In the genomic region with DNA sequence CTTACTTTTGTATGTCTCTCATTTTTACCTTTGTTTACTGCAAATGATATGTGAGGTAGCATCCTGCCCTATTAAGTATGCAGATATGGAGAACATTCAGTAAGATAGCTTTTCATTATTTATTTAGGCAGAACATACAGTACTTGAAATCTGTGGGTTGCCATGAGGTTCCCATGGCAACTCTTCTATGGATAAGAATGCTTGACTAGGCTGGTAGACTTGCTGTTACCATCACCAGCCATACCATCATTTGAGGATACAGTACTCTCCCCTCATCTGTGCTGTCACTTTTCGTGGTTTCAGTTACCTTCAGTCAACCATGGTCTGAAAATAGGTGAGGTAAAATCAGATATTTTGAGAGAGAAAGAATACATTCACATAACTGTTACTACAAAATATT, we compare ENCODE assay signal across 12 cellular contexts. TPM values are rescaled to one million over a fixed set of nuclear protein-coding genes. Genes with fewer than 3 reads are reported as not detected.
DNase-seq lines count a peak whose midpoint lies in the region; ATAC-seq lines count a peak whose summit lies in the region.
"Had no signal": no experiment of that assay in that cellular context is flagged by ENCODE, and none has a peak within 500 bp of the region (broad histone marks: within the 10 kb centered on the region; RNA-seq: fewer than 3 reads in every experiment).

No MANE protein-coding gene starts in this region.

- no peaks in the 10 kb centered on the region for H3K79me2 ChIP-seq in GM23248 (ENCODE audit: insufficient read depth)

- 90 to 94% methylated on average over 1 of the region's 1 CpG for WGBS in GM23248 (ENCODE audit: low coverage in 1 of 2, low lambda C conversion rate in 2 of 2, missing lambda C conversion rate in 2 of 2), 2 experiments

- H3K36me3 ChIP-seq in GM23248 (ENCODE audit: low read depth), result no peaks in the 10 kb centered on the region

- H3K27ac ChIP-seq in caudate nucleus (ENCODE audit: low read depth, low read length) (peak overlapping the region; percentile 27), GM23248 (no peak overlapping the region)

- no peak overlapping the region for H3K4me3 ChIP-seq in GM23248

- no peaks in the 10 kb centered on the region; the same call in 1 of the 2 replicates for H3F3A ChIP-seq in GM23248 (ENCODE audit: insufficient read depth)

- H3K9me2 ChIP-seq in GM23248 (ENCODE audit: insufficient read depth), result no peaks in the 10 kb centered on the region

- in situ Hi-C loops in GM23248 (cut with MboI), result no loop called here

- no peaks in the 10 kb centered on the region for H3K9me3 ChIP-seq in GM23248 (ENCODE audit: low read depth)

- H2AFZ ChIP-seq in GM23248, result no peak overlapping the region

- ATAC-seq in GM21529 (IDR thresholded peaks at IDR 0.05; ENCODE audit: unreplicated experiment), result peak; percentile 67
- ATAC-seq in HG03135 (IDR thresholded peaks at IDR 0.05; ENCODE audit: unreplicated experiment), result peak; percentile 68
- ATAC-seq: activated T-cell treated with anti-CD3 and anti-CD28 coated beads, Interleukin-2, amount 50 U/mL, for 4 hours had no signal

- no peak overlapping the region for H3K9ac ChIP-seq in GM23248

- DNase-seq in DMS153 (lab: John Stamatoyannopoulos, UW) (peak; percentile 5), DMS153 treated with DMSO at 0.1 percent for 48 hours (lab: John Stamatoyannopoulos, UW; ENCODE audit: unreplicated experiment) (no peak), caudate nucleus (lab: John Stamatoyannopoulos, UW) (peak in 4 of 61 donors; percentile 19 to 63 (median 26)), GM19240 (ENCODE audit: insufficient read length, low spot score) (no peak), GM23248 (no peak), mesenteric fat pad (ENCODE audit: low spot score) (no peak)
- DNase-seq: activated T-cell treated with anti-CD3 and anti-CD28 coated beads, Interleukin-2, amount 50 U/mL, for 4 hours; erythroblast; Karpas-422; stimulated activated CD4-positive, alpha-beta T cell treated with anti-CD3 and anti-CD28 coated beads, Interleukin-2, amount 100 ng/mL, for 48 hours had no signal

- H4K20me1 ChIP-seq in GM23248 (ENCODE audit: insufficient read depth), result no peaks in the 10 kb centered on the region

- H3K4me2 ChIP-seq in GM23248 (ENCODE audit: unreplicated experiment), result no peak overlapping the region

- no peaks in the 10 kb centered on the region for H3K27me3 ChIP-seq in GM23248 (replicated peaks; ENCODE audit: insufficient read depth)

- no peaks in the 10 kb centered on the region for H3K4me1 ChIP-seq in GM23248 (ENCODE audit: insufficient read depth)

RNA-seq across cellular contexts. Expression of gene NAF1, which starts 56.7 kb away (rescaled TPM):
- total RNA-seq in GM23248 (2014; rRNA removed; shearing (Covaris generic)), result 2.8 and 9.7 TPM in 2 replicates
- 4.5 and 6.2 TPM in 2 replicates for polyA plus RNA-seq in GM23248 (2016; fragmentation: Nextera tagmentation; extraction: Ambion mirVana)
- total RNA-seq in mesenteric fat pad, result 23.4 TPM
